ENCODE assay signal across 8 cellular contexts in genomic region chr15:65304393-65305143, GRCh38. TPM values are rescaled to one million over a fixed set of nuclear protein-coding genes. Genes with fewer than 3 reads are reported as not detected.
A peak's percentile ranks its signal among the peaks of the same experiment; 100 is the strongest.
DNase-seq lines count a peak whose midpoint lies in the region; ATAC-seq and TF ChIP-seq lines count a peak whose summit lies in the region.

RNU5B-1 (plus strand) TSS chr15:65304677.

- H3K79me2 ChIP-seq in H9 (ENCODE audit: insufficient read depth, low read length), result no peaks in the 10 kb centered on the region

- WGBS in H9 (ENCODE audit: extremely low coverage, insufficient read length, low lambda C conversion rate), result no CpG with 5 or more reads among the region's 23 CpGs

- ATAC-seq in thoracic aorta (ENCODE audit: insufficient number of reproducible peaks, low FRiP score, low read depth), result peak; percentile 94

- H3K36me3 Mint-ChIP-seq in H9 (ENCODE audit: insufficient read depth in 1 of 3, low read depth in 3 of 3), result no peaks in the 10 kb centered on the region

- no peak within 1 kb of the TSS; the same call in 1 of the 2 replicates for H3K4ac ChIP-seq in H9 (ENCODE audit: low read depth, low read length)

- peak within 1 kb of the TSS; percentile 74 to 75 for H3K4me3 Mint-ChIP-seq in H9

- H3K56ac ChIP-seq in H9 (ENCODE audit: insufficient read length, low read depth, low read length), result no peak within 1 kb of the TSS

- H4K5ac ChIP-seq in H9 (ENCODE audit: insufficient read length, low read depth, low read length), result peak within 1 kb of the TSS; percentile 37

- peak within 1 kb of the TSS; percentile 47 for H3K18ac ChIP-seq in H9 (ENCODE audit: insufficient read length, low read depth, low read length)

- peak within 1 kb of the TSS; percentile 85; the same call in 1 of the 2 replicates for H3K14ac ChIP-seq in H9 (ENCODE audit: insufficient read depth, low read length)

- no peak within 1 kb of the TSS for H4K91ac ChIP-seq in H9 (ENCODE audit: insufficient read length, low read depth, low read length)

- H4K8ac ChIP-seq in H9 (replicated peaks; ENCODE audit: insufficient read length, low read depth, low read length), result no peak within 1 kb of the TSS

- peak within 1 kb of the TSS; percentile 72 for H3K4me2 ChIP-seq in H9 (ENCODE audit: insufficient read depth, insufficient read length, low read length)

- H3K4me3 ChIP-seq in MG63, result peak within 1 kb of the TSS; percentile 41
- peak within 1 kb of the TSS; percentile 60 for H3K4me3 ChIP-seq in SJCRH30
- peak within 1 kb of the TSS; percentile 81 for H3K4me3 ChIP-seq in thoracic aorta

- no peak within 1 kb of the TSS for H2BK20ac ChIP-seq in H9 (ENCODE audit: low read depth, low read length, poor library complexity, severe bottlenecking)

- TF ChIP-seq CTCF in H9 (conservative IDR thresholded peaks at IDR 0.05) (peak; percentile 94; the same call in 2 of the 3 replicates), thoracic aorta (IDR thresholded peaks at IDR 0.05) (peak; percentile 79)

- no peaks in the 10 kb centered on the region for H3K79me1 ChIP-seq in H9 (ENCODE audit: insufficient read depth, low read depth, low read length, poor library complexity, severe bottlenecking)

- H2BK15ac ChIP-seq in H9 (ENCODE audit: low read depth, low read length), result no peak within 1 kb of the TSS

- peak within 1 kb of the TSS; percentile 33 for H2BK12ac ChIP-seq in H9 (ENCODE audit: insufficient read length, low read depth, low read length)

- DNase-seq in GM04503 (ENCODE audit: low read depth), result peak; percentile 94
- peak; percentile 84 for DNase-seq in H9
- DNase-seq in MG63, result peak; percentile 92
- peak; percentile 93 to 95 for DNase-seq in SJCRH30
- DNase-seq in activated naive CD4-positive, alpha-beta T cell treated with anti-CD3 and anti-CD28 coated beads, Interleukin-2, amount 50 U/mL, for 16 hours, result peak; percentile 84
- peak; percentile 94 for DNase-seq in glomerular endothelial cell (ENCODE audit: extremely low read depth, low read depth, low spot score)
- DNase-seq in occipital lobe (lab: John Stamatoyannopoulos, UW), result peak; percentile 38
- no peak for DNase-seq in thoracic aorta (ENCODE audit: low spot score)

- H3K27ac Mint-ChIP-seq in H9, result peak within 1 kb of the TSS; percentile 98 to 100 (median 98)

- H3K23me2 ChIP-seq in H9 (ENCODE audit: insufficient read length, low read depth, low read length, poor library complexity, severe bottlenecking), result peaks cover 7% of the 10 kb centered on the region

- H3K4me1 ChIP-seq in H9 (ENCODE audit: insufficient read depth, low read length) (peaks cover 2% of the 10 kb centered on the region; the same call in 1 of the 2 replicates), SJCRH30 (no peaks in the 10 kb centered on the region), thoracic aorta (ENCODE audit: control insufficient read depth in 1 of 2, low read depth in 2 of 2) (peaks cover 6% of the 10 kb centered on the region in 2 donors)

- H3T11ph ChIP-seq in H9 (ENCODE audit: low read length), result peak within 1 kb of the TSS; percentile 38

- no peaks in the 10 kb centered on the region for H3K36me3 ChIP-seq in MG63
- H3K36me3 ChIP-seq in SJCRH30, result no peaks in the 10 kb centered on the region
- no peaks in the 10 kb centered on the region for H3K36me3 ChIP-seq in thoracic aorta

- H3K9me3 ChIP-seq in H9 (ENCODE audit: control insufficient read depth, low read depth, low read length) (no peaks in the 10 kb centered on the region), MG63 (no peaks in the 10 kb centered on the region), SJCRH30 (replicated peaks) (no peaks in the 10 kb centered on the region), thoracic aorta (no peaks in the 10 kb centered on the region)

- no peaks in the 10 kb centered on the region for H4K20me1 ChIP-seq in H9 (ENCODE audit: control insufficient read depth, insufficient read depth, insufficient read length)

- H3K9me3 Mint-ChIP-seq in H9, result no peaks in the 10 kb centered on the region; a peak in 1 of 5 replicates

- H3K4me1 Mint-ChIP-seq in H9, result peaks cover 17 to 19% of the 10 kb centered on the region in 2 experiments

- H3K27ac ChIP-seq in H9 (ENCODE audit: insufficient read length, low read depth, low read length) (peak within 1 kb of the TSS; percentile 56), SJCRH30 (peak within 1 kb of the TSS; percentile 99), thoracic aorta (peak within 1 kb of the TSS; percentile 77 to 84)

- H3K27me3 Mint-ChIP-seq in H9 (ENCODE audit: low read depth), result peaks cover 2% of the 10 kb centered on the region; the same call in 1 of the 2 replicates

- no peak within 1 kb of the TSS for H2BK5ac ChIP-seq in H9 (ENCODE audit: insufficient read length, low read length)

- peak within 1 kb of the TSS; percentile 65 for H2BK120ac ChIP-seq in H9 (ENCODE audit: low read depth, low read length, poor library complexity, severe bottlenecking)

- peak within 1 kb of the TSS; percentile 28 for H3K9ac ChIP-seq in H9 (ENCODE audit: extremely low read depth, insufficient read length, low read length)

- no peak within 1 kb of the TSS for H3K23ac ChIP-seq in H9 (ENCODE audit: insufficient read length, low read depth, low read length)

- H3K27me3 ChIP-seq in H9 (ENCODE audit: insufficient read depth, low read length) (no peaks in the 10 kb centered on the region), MG63 (no peaks in the 10 kb centered on the region), SJCRH30 (no peaks in the 10 kb centered on the region), thoracic aorta (replicated peaks; ENCODE audit: insufficient read depth) (no peaks in the 10 kb centered on the region)

- peak within 1 kb of the TSS; percentile 79 for H2AFZ ChIP-seq in H9 (ENCODE audit: low read length)

- H2AK5ac ChIP-seq in H9 (ENCODE audit: insufficient read length, low read length), result no peak within 1 kb of the TSS

RNA-seq across cellular contexts. Expression of gene RNU5B-1, which starts in this region (rescaled TPM):
- not detected in 2 replicates for total RNA-seq in H9 (2021)
- total RNA-seq in MG63 (2014; rRNA removed; shearing (Covaris generic); ENCODE audit: low replicate concordance), result not detected in 2 replicates
- not detected in 2 replicates for total RNA-seq in SJCRH30 (2014; rRNA removed; shearing (Covaris generic))
- total RNA-seq in glomerular endothelial cell, result not detected in 2 replicates
- not detected for total RNA-seq in occipital lobe
- total RNA-seq in thoracic aorta, result not detected

Comparison
In these comparisons a context has a peak if more than half of its experiments do, and no peak if none do; other contexts are left out.
1. Peak in DNase-seq, H3K27ac ChIP-seq, H3K9ac ChIP-seq and H3K4me2 ChIP-seq in H9; RNA of the gene not detected or under 1 TPM.
2. Peak in DNase-seq and H3K4me3 ChIP-seq in MG63; RNA of the gene not detected or under 1 TPM.
3. Peak in DNase-seq, H3K4me3 ChIP-seq and H3K27ac ChIP-seq in SJCRH30; RNA of the gene not detected or under 1 TPM.
4. Peak in DNase-seq in glomerular endothelial cell; RNA of the gene not detected or under 1 TPM.
5. Peak in DNase-seq in occipital lobe; RNA of the gene not detected or under 1 TPM.
6. Peak in ATAC-seq, H3K4me3 ChIP-seq and H3K27ac ChIP-seq in thoracic aorta; RNA of the gene not detected or under 1 TPM.